Comparison of ENCODE assay signal across 22 cellular contexts in the genomic region with DNA sequence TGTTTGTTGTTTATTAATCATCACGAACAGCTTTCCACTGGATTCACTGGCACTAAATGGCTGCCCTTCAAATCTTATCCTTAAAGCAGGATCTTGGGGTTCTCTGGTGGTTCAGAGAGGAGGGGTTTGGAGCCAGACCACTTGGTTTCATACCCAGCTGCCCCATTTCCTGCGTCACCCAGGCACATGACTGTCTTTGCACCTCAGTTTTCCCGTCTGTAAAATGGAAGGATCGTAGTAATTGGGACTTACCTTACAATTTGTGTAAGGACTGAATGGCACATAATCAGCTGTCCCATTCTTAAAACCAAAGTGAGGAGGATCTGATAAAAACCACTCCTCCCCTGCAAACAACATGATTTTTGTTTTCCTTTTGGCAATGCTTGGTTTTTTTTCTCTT.
A peak's percentile ranks its signal among the peaks of the same experiment; 100 is the strongest.
DNase-seq lines count a peak whose midpoint lies in the region; ATAC-seq, FAIRE-seq and TF ChIP-seq lines count a peak whose summit lies in the region.
"Had no signal": no experiment of that assay in that cellular context is flagged by ENCODE, and none has a peak within 500 bp of the region (broad histone marks: within the 10 kb centered on the region; RNA-seq: fewer than 3 reads in every experiment).

No MANE protein-coding gene starts in this region.

- no peaks in the 10 kb centered on the region for H3K36me3 Mint-ChIP-seq in nephron (ENCODE audit: low read depth)
- H3K36me3 Mint-ChIP-seq: CD8-positive, alpha-beta memory T cell had no signal

- H3K4me3 Mint-ChIP-seq in nephron: peak overlapping the region in 1 of 3 experiments; percentile 71
- H3K4me3 Mint-ChIP-seq: CD8-positive, alpha-beta memory T cell had no signal

- H3K36me3 ChIP-seq in HUES64 (ENCODE audit: insufficient read depth, low read length) (no peaks in the 10 kb centered on the region), H1 (ENCODE audit: control insufficient read depth in 2 of 4, insufficient read depth in 4 of 4, low read length in 3 of 4) (no peaks in the 10 kb centered on the region)
- H3K36me3 ChIP-seq: MG63 had no signal

- no peak for TF ChIP-seq CTCF in H1 (IDR thresholded peaks at IDR 0.05; ENCODE audit: control extremely low read depth in 1 of 3, insufficient read depth in 1 of 3, low read depth in 1 of 3, low read length in 3 of 3)
- no peak for TF ChIP-seq CTCF in nephron (IDR thresholded peaks at IDR 0.05; ENCODE audit: unreplicated experiment in 3 of 3)
- no peak for TF ChIP-seq CTCF in omental fat pad (IDR thresholded peaks at IDR 0.05)

- H4K8ac ChIP-seq in H1 (ENCODE audit: extremely low read depth, insufficient read depth, low read length): no peak overlapping the region

- no peaks in the 10 kb centered on the region for H4K20me1 ChIP-seq in H1 (replicated peaks in 1 of 2; ENCODE audit: control insufficient read depth in 1 of 2, insufficient read depth in 2 of 2, low read length in 2 of 2)

- no peak overlapping the region for H2BK120ac ChIP-seq in H1 (replicated peaks; ENCODE audit: low read depth, low read length)

- no peak overlapping the region for H3K4me3 ChIP-seq in HUES64 (ENCODE audit: low read length)
- H3K4me3 ChIP-seq in H1 (ENCODE audit: extremely low read depth in 1 of 4, insufficient read depth in 2 of 4, low read depth in 3 of 4, low read length in 4 of 4): no peak overlapping the region
- H3K4me3 ChIP-seq: MG63 had no signal

- no peaks in the 10 kb centered on the region for H3K79me2 ChIP-seq in H1 (ENCODE audit: control insufficient read depth in 1 of 2, insufficient read depth in 2 of 2, low read length in 2 of 2)

- no peak overlapping the region for H3K56ac ChIP-seq in H1 (replicated peaks; ENCODE audit: insufficient read length, low read depth, low read length)

- no peak for TF ChIP-seq RAD21 in H1 (IDR thresholded peaks at IDR 0.05 in 1 of 2, conservative IDR thresholded peaks at IDR 0.05 in 1 of 2; ENCODE audit: low read depth in 2 of 2, low read length in 2 of 2)

- H3K79me1 ChIP-seq in H1 (ENCODE audit: low read depth, low read length): 0 out of 2 replicates have a peak, but pooled peaks cover under 1% of the 10 kb centered on the region

- peaks cover 43% of the 10 kb centered on the region for H3K4me1 ChIP-seq in HUES64 (ENCODE audit: insufficient read depth, low read length)
- H3K4me1 ChIP-seq in H1 (replicated peaks in 1 of 4; ENCODE audit: control insufficient read depth in 3 of 4, insufficient read depth in 4 of 4, low read length in 3 of 4): peaks cover 0 to 9% (median 7%) of the 10 kb centered on the region in 4 experiments; a peak in 4 of 7 replicates

- H2AK5ac ChIP-seq in H1 (ENCODE audit: low read depth, low read length): no peak overlapping the region

- H2BK15ac ChIP-seq in H1 (ENCODE audit: low read length): no peak overlapping the region

- no peak overlapping the region for H2BK12ac ChIP-seq in H1 (ENCODE audit: low read depth, low read length)

- H3K4ac ChIP-seq in H1 (replicated peaks; ENCODE audit: insufficient read length, low read depth, low read length): no peak overlapping the region

- no peak for TF ChIP-seq EP300 in H1 (IDR thresholded peaks at IDR 0.05; ENCODE audit: borderline replicate concordance in 1 of 2, low read depth in 2 of 2, low read length in 2 of 2)

- no peak overlapping the region for H3K14ac ChIP-seq in H1 (ENCODE audit: insufficient read length)

- DNase-seq in H1 (ENCODE audit: low read depth in 1 of 2, low spot score in 2 of 2) (no peak), omental fat pad (ENCODE audit: low spot score) (no peak)
- no peak for DNase-seq in activated effector memory CD4-positive, alpha-beta T cell treated with anti-CD3 and anti-CD28 coated beads, Interleukin-2, amount 50 U/mL, for 16 hours
- DNase-seq in activated naive CD4-positive, alpha-beta T cell treated with anti-CD3 and anti-CD28 coated beads, Interleukin-2, amount 50 U/mL, for 16 hours: no peak
- DNase-seq: Calu3; CD8-positive, alpha-beta memory T cell; HCEC 1CT; Kasumi-1; MG63; NCI-H1092; NCI-H1436; NCI-H187 treated with DMSO at 0.1 percent for 48 hours; NCI-H2107; NCI-H446 treated with DMSO at 0.1 percent for 48 hours; NCI-H526 treated with DMSO at 0.1 percent for 48 hours had no signal

- H2BK20ac ChIP-seq in H1 (ENCODE audit: low read length): no peak overlapping the region

- no peak overlapping the region for H2BK5ac ChIP-seq in H1 (ENCODE audit: low read depth, low read length)

- peak overlapping the region in 1 of 2 experiments; percentile 42; a peak in 1 of 4 replicates for H3K4me2 ChIP-seq in H1 (ENCODE audit: insufficient read depth in 1 of 2, low read depth in 2 of 2, low read length in 2 of 2)

- no peaks in the 10 kb centered on the region for H3K23me2 ChIP-seq in H1 (ENCODE audit: low read depth, low read length)

- H3K27ac Mint-ChIP-seq in nephron: peak overlapping the region; percentile 88 to 92 (median 91)

- H3K23ac ChIP-seq in H1 (ENCODE audit: insufficient read length): no peak overlapping the region

- WGBS in HUES64: 88% methylated on average over 4 of the region's 4 CpGs
- WGBS in H1 (ENCODE audit: extremely low coverage in 1 of 2, insufficient coverage in 1 of 2, insufficient read length in 1 of 2, insufficient replicate concordance in 2 of 2, low coverage in 1 of 2, low lambda C conversion rate in 2 of 2, missing lambda C conversion rate in 1 of 2), 2 experiments: 90% methylated on average over 4 of the region's 4 CpGs; no CpG with 5 or more reads in 1 of the 2 experiments

- no peak for FAIRE-seq in H1 (lab: Jason Lieb, UNC)
- FAIRE-seq: G401.6, GM12892 had no signal

- no peak for TF ChIP-seq POLR2A in H1 (IDR thresholded peaks at IDR 0.05; ENCODE audit: control extremely low read depth in 1 of 2, low read depth in 2 of 2, low read length in 2 of 2)

- CTCF ChIA-PET in H1 (lab: Charles Lee; ENCODE audit: partially characterized antibody): interaction anchor here (0.6 to 3.1 kb wide), 4 partner anchors 12 to 122 kb away, joined by 3 to 12 read pairs (median 6); no protein-coding TSS in a partner anchor

- no peak overlapping the region for H3K18ac ChIP-seq in H1 (ENCODE audit: extremely low read depth, low read length)

- H3K27ac ChIP-seq in HUES64 (ENCODE audit: low read depth, low read length) (peak overlapping the region; percentile 46; the same call in 1 of the 2 replicates), H1 (ENCODE audit: low read depth, low read length) (no peak overlapping the region)
- H3K27ac ChIP-seq: C4-2B had no signal

- peak overlapping the region; percentile 39 for H4K91ac ChIP-seq in H1 (replicated peaks; ENCODE audit: insufficient read length, low read length)

- peaks cover 75% of the 10 kb centered on the region for H3K4me1 Mint-ChIP-seq in nephron

- no peak overlapping the region for H4K5ac ChIP-seq in H1 (ENCODE audit: insufficient read length, low read depth, low read length)

- POLR2A ChIA-PET in H1 (lab: Charles Lee; ENCODE audit: partially characterized antibody): no interaction called here

- H3K9ac ChIP-seq in HUES64 (ENCODE audit: low read depth, low read length) (no peak overlapping the region), H1 (replicated peaks in 1 of 4; ENCODE audit: extremely low read depth in 1 of 4, low read depth in 3 of 4, low read length in 3 of 4) (no peak overlapping the region)

- ATAC-seq in HG02870 (IDR thresholded peaks at IDR 0.05; ENCODE audit: unreplicated experiment) (no peak), omental fat pad (ENCODE audit: low FRiP score) (no peak)
- ATAC-seq: Right ventricle myocardium inferior had no signal

- no peaks in the 10 kb centered on the region for H3K27me3 ChIP-seq in HUES64 (ENCODE audit: insufficient read depth, low read length)
- H3K27me3 ChIP-seq in H1 (replicated peaks in 1 of 4; ENCODE audit: control insufficient read depth in 3 of 4, extremely low read depth in 1 of 4, insufficient read depth in 3 of 4, low read length in 3 of 4): no peaks in the 10 kb centered on the region
- H3K27me3 ChIP-seq: MG63 had no signal

- no peaks in the 10 kb centered on the region for H3K9me3 Mint-ChIP-seq in nephron
- H3K9me3 Mint-ChIP-seq: CD8-positive, alpha-beta memory T cell had no signal

- H3K27me3 Mint-ChIP-seq in nephron (ENCODE audit: low read depth): peaks cover 9% of the 10 kb centered on the region

- H3K9me3 ChIP-seq in HUES64 (ENCODE audit: insufficient read depth, low read depth, low read length) (no peaks in the 10 kb centered on the region), H1 (ENCODE audit: insufficient read depth in 2 of 2, low read depth in 1 of 2, low read length in 1 of 2) (no peaks in the 10 kb centered on the region)
- H3K9me3 ChIP-seq: MG63 had no signal

- peak overlapping the region; percentile 82; the same call in 1 of the 2 replicates for H2AFZ ChIP-seq in H1 (ENCODE audit: low read length)

TF ChIP-seq in H1, 55 proteins besides CTCF, POLR2A, EP300 and RAD21:
- TF ChIP-seq KDM1A (IDR thresholded peaks at IDR 0.05; ENCODE audit: borderline replicate concordance, low read length): peak; percentile 91
- no peak for TF ChIP-seq EZH2 (IDR thresholded peaks at IDR 0.05; ENCODE audit: low read depth, low read length, severe bottlenecking)
